31 cellular contexts compared by ENCODE assay signal in the genomic region with DNA sequence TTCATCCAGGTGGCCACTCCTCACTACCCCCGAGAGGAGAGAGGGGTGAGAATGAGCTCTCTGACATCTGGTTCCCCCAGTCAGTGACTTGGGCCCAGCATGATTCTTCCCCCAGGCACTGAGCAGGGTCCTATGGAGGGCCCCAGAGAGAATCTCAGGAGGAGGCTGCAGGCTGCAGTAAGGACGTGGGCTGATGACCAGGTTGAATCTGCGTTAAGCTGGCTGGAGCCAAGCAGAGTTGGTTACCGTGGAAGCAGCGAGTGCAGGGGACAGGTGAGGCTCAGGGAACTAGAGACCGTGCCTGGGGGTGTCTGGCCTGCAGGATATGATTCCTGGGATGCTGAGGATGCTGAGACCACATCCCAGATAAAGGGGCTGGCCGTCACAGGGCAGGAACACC.
"Had no signal": no experiment of that assay in that cellular context is flagged by ENCODE, and none has a peak within 500 bp of the region (broad histone marks: within the 10 kb centered on the region; RNA-seq: fewer than 3 reads in every experiment).

No MANE protein-coding gene starts in this region.

- H3K4me1 ChIP-seq: adrenal gland, body of pancreas, breast epithelium had no signal

- H3K36me3 ChIP-seq: adrenal gland, brain microvascular endothelial cell, breast epithelium had no signal

- H3K9me3 ChIP-seq: adrenal gland, body of pancreas, breast epithelium had no signal

- H3K4me3 ChIP-seq: adrenal gland, body of pancreas, breast epithelium had no signal

- ATAC-seq: activated CD8-positive, alpha-beta T cell treated with anti-CD3 and anti-CD28 coated beads for 36 hours; activated naive CD4-positive, alpha-beta T cell treated with anti-CD3 and anti-CD28 coated beads, Interleukin-2, amount 50 U/mL, for 72 hours; activated T-cell treated with anti-CD3 and anti-CD28 coated beads, Interleukin-2, amount 50 U/mL, for 4 hours; activated T-cell treated with anti-CD3 and anti-CD28 coated beads, Interleukin-2, amount 50 U/mL, for 72 hours; activated T-helper 17 cell treated with anti-CD3 and anti-CD28 coated beads, Interleukin-2, amount 50 U/mL, for 72 hours; body of pancreas had no signal

- DNase-seq: activated B cell treated with CpG ODN at 0.5 μM for 24 hours; activated CD4-positive, alpha-beta memory T cell treated with anti-CD3 and anti-CD28 coated beads for 36 hours; activated CD4-positive, alpha-beta T cell treated with anti-CD3 and anti-CD28 coated beads for 4 hours; activated CD4-positive, alpha-beta T cell treated with anti-CD3 and anti-CD28 coated beads, Interleukin-2, amount 10 ng/mL, durations not matched to agents 24 days and 14 days; activated CD4-positive, alpha-beta T cell treated with anti-CD3 and anti-CD28 coated beads, Interleukin-2, amount 50 U/mL, for 1 hour; activated CD4-positive, alpha-beta T cell treated with anti-CD3 and anti-CD28 coated beads, Interleukin-2, amount 50 U/mL, for 4 hours; activated CD4-positive, CD25-positive, alpha-beta regulatory T cell treated with anti-CD3 and anti-CD28 coated beads, Interleukin-2, amount 50 U/mL, for 72 hours; activated CD8-positive, alpha-beta memory T cell treated with anti-CD3 and anti-CD28 coated beads, Interleukin-2, amount 50 U/mL, for 4 hours; activated CD8-positive, alpha-beta T cell treated with anti-CD3 and anti-CD28 coated beads for 36 hours; activated effector memory CD4-positive, alpha-beta T cell treated with anti-CD3 and anti-CD28 coated beads, Interleukin-2, amount 50 U/mL, for 16 hours; activated gamma-delta T cell treated with Interleukin-2 at 50 U/mL for 16 hours; activated naive CD4-positive, alpha-beta T cell; activated naive CD4-positive, alpha-beta T cell treated with anti-CD3 and anti-CD28 coated beads for 36 hours; activated naive CD4-positive, alpha-beta T cell treated with anti-CD3 and anti-CD28 coated beads, Interleukin-2, amount 50 U/mL, for 16 hours; activated naive CD8-positive, alpha-beta T cell treated with anti-CD3 and anti-CD28 coated beads for 36 hours; activated T-cell treated with anti-CD3 and anti-CD28 coated beads for 4 hours; activated T-cell treated with anti-CD3 and anti-CD28 coated beads, Interleukin-2, amount 50 U/mL, for 1 hour; activated T-cell treated with anti-CD3 and anti-CD28 coated beads, Interleukin-2, amount 50 U/mL, for 4 hours; activated T-cell treated with anti-CD3 and anti-CD28 coated beads, Interleukin-2, amount 50 U/mL, for 72 hours; adrenal gland; amniotic stem cell; aorta; body of pancreas; brain microvascular endothelial cell; central memory CD4-positive, alpha-beta T cell; T-helper 2 cell; T-helper 9 cell had no signal

- H3K27ac ChIP-seq: adrenal gland, body of pancreas, brain microvascular endothelial cell, breast epithelium, VCaP had no signal

- H3K27me3 ChIP-seq: adrenal gland, body of pancreas, brain microvascular endothelial cell, breast epithelium had no signal
